In genomic region chr12:120886194-120887018, GRCh38 we compare ENCODE assay signal across 10 cellular contexts. TPM values are rescaled to one million over a fixed set of nuclear protein-coding genes. Genes with fewer than 3 reads are reported as not detected.
DNase-seq lines count a peak whose midpoint lies in the region; ATAC-seq and TF ChIP-seq lines count a peak whose summit lies in the region.
"Had no signal": no experiment of that assay in that cellular context is flagged by ENCODE, and none has a peak within 500 bp of the region (broad histone marks: within the 10 kb centered on the region; RNA-seq: fewer than 3 reads in every experiment).

No MANE protein-coding gene starts in this region.

- H3K36me3 ChIP-seq in GM06990 (ENCODE audit: control insufficient read depth, insufficient read depth, low read length): no peaks in the 10 kb centered on the region; the same call in 1 of the 2 replicates
- no peaks in the 10 kb centered on the region for H3K36me3 ChIP-seq in esophagus muscularis mucosa
- H3K36me3 ChIP-seq in H7 (replicated peaks; ENCODE audit: control insufficient read depth, insufficient read depth, low read length): no peaks in the 10 kb centered on the region

- H3K4me3 Mint-ChIP-seq in activated naive CD8-positive, alpha-beta T cell treated with anti-CD3 and anti-CD28 coated beads, Interleukin-2, amount 10 ng/mL, durations not matched to agents 7 days and 5 days: peak overlapping the region; percentile 68

- no peaks in the 10 kb centered on the region for H3K27me3 Mint-ChIP-seq in activated naive CD8-positive, alpha-beta T cell treated with anti-CD3 and anti-CD28 coated beads, Interleukin-2, amount 10 ng/mL, durations not matched to agents 7 days and 5 days

- intact Hi-C loops in esophagus muscularis mucosa (cut with DNase I): no loop called here

- H3K27ac ChIP-seq in esophagus muscularis mucosa (replicated peaks in 1 of 4): no peak overlapping the region

- peak; percentile 20 for DNase-seq in GM06990 (ENCODE audit: extremely low read depth, insufficient read length)
- DNase-seq in activated naive CD8-positive, alpha-beta T cell treated with anti-CD3 and anti-CD28 coated beads, Interleukin-2, amount 10 ng/mL, durations not matched to agents 7 days and 5 days: no peak
- DNase-seq in esophagus muscularis mucosa (ENCODE audit: extremely low spot score): no peak
- DNase-seq in NCI-H1694 treated with DMSO at 0.1 percent for 48 hours (lab: John Stamatoyannopoulos, UW): no peak
- DNase-seq in H7: no peak
- no peak for DNase-seq in germinal center (ENCODE audit: low spot score)
- DNase-seq: activated effector memory CD4-positive, alpha-beta T cell treated with anti-CD3 and anti-CD28 coated beads, Interleukin-2, amount 50 U/mL, for 16 hours; HCEC 1CT had no signal

- WGBS in esophagus muscularis mucosa: 87% methylated on average over 4 of the region's 4 CpGs

- H3K4me3 ChIP-seq in GM06990 (replicated peaks; ENCODE audit: low read depth, low read length) (peak overlapping the region; percentile 28; the same call in 1 of the 2 replicates), esophagus muscularis mucosa (no peak overlapping the region), H7 (ENCODE audit: insufficient read depth, low read depth, low read length) (no peak overlapping the region)

- no peak for TF ChIP-seq POLR2A in esophagus muscularis mucosa (IDR thresholded peaks at IDR 0.05; ENCODE audit: low read depth)

- TF ChIP-seq EP300 in esophagus muscularis mucosa (IDR thresholded peaks at IDR 0.05): no peak

- no peaks in the 10 kb centered on the region for H3K9me3 Mint-ChIP-seq in activated naive CD8-positive, alpha-beta T cell treated with anti-CD3 and anti-CD28 coated beads, Interleukin-2, amount 10 ng/mL, durations not matched to agents 7 days and 5 days

- H3K27me3 ChIP-seq in GM06990 (replicated peaks; ENCODE audit: control insufficient read depth, insufficient read depth, low read length) (no peaks in the 10 kb centered on the region), esophagus muscularis mucosa (no peaks in the 10 kb centered on the region), H7 (ENCODE audit: control insufficient read depth, insufficient read depth, low read length) (no peaks in the 10 kb centered on the region)

- H3K4me1 Mint-ChIP-seq in activated naive CD8-positive, alpha-beta T cell treated with anti-CD3 and anti-CD28 coated beads, Interleukin-2, amount 10 ng/mL, durations not matched to agents 7 days and 5 days: peaks cover 36% of the 10 kb centered on the region

- no peaks in the 10 kb centered on the region for H3K9me3 ChIP-seq in esophagus muscularis mucosa

- ATAC-seq in GM19455 (IDR thresholded peaks at IDR 0.05; ENCODE audit: unreplicated experiment) (peak; percentile 61), HG03354 (IDR thresholded peaks at IDR 0.05; ENCODE audit: poor library complexity, severe bottlenecking, unreplicated experiment) (peak; percentile 84)
- ATAC-seq in activated naive CD8-positive, alpha-beta T cell treated with anti-CD3 and anti-CD28 coated beads, Interleukin-2, amount 10 ng/mL, durations not matched to agents 7 days and 5 days (ENCODE audit: low read depth): peak; percentile 88

- peaks cover 10% of the 10 kb centered on the region for H3K36me3 Mint-ChIP-seq in activated naive CD8-positive, alpha-beta T cell treated with anti-CD3 and anti-CD28 coated beads, Interleukin-2, amount 10 ng/mL, durations not matched to agents 7 days and 5 days

- peak overlapping the region; percentile 88 for H3K27ac Mint-ChIP-seq in activated naive CD8-positive, alpha-beta T cell treated with anti-CD3 and anti-CD28 coated beads, Interleukin-2, amount 10 ng/mL, durations not matched to agents 7 days and 5 days

- peaks cover 21 to 50% (median 46%) of the 10 kb centered on the region in 4 donors for H3K4me1 ChIP-seq in esophagus muscularis mucosa

- TF ChIP-seq CTCF in GM06990 (IDR thresholded peaks at IDR 0.05; ENCODE audit: insufficient read depth, low read length, poor library complexity, severe bottlenecking) (no peak), esophagus muscularis mucosa (IDR thresholded peaks at IDR 0.05) (no peak)

- POLR2A ChIA-PET in activated naive CD8-positive, alpha-beta T cell treated with anti-CD3 and anti-CD28 coated beads, Interleukin-2, amount 10 ng/mL, durations not matched to agents 7 days and 5 days (lab: Charles Lee): interaction anchor here (0.5 to 2.9 kb wide), 8 partner anchors 10 to 171 kb away, joined by 3 to 27 read pairs (median 3); partner anchors contain the start of gene SPPL3

RNA-seq across cellular contexts. Expression of gene SPPL3, which starts 17.8 kb away (rescaled TPM):
- 10 to 100 TPM; 28.0 to 31.1 TPM for total RNA-seq in activated naive CD8-positive, alpha-beta T cell treated with anti-CD3 and anti-CD28 coated beads, Interleukin-2, amount 10 ng/mL, durations not matched to agents 7 days and 5 days
- total RNA-seq in esophagus muscularis mucosa: 10 to 100 TPM; 18.4 to 32.1 (median 21.8) TPM
- 9.0 and 9.5 TPM in 2 replicates for total RNA-seq in H7 (2014; rRNA removed; shearing (Covaris generic))
